In the genomic region with DNA sequence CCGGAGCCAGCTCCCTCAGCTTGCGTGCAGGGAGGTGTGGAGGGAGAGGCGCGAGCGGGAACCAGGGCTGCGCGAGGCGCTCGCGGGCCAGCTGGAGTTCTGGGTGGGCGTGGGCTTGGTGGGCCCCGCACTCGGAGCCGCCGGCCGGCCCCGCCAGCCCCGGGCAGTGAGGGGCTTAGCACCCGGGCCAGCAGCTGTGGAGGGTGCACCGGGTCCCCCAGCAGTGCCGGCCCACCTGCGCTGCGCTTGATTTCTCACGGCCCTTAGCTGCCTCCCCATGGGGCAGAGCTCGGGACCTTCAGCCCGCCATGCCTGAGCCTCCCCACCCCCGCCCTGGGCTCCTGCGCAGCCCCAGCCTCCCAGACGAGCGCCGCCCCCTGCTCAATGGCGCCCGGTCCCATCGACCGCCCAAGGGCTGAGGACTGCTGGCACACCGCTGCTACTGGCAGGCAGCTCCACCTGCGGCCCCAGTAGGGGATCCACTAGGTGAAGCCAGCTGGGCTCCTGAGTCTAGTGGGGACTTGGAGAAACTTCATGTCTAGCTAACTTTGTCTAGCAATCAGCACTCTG, we compare ENCODE assay signal across 39 cellular contexts.
"Had no signal": no experiment of that assay in that cellular context is flagged by ENCODE, and none has a peak within 500 bp of the region (broad histone marks: within the 10 kb centered on the region; RNA-seq: fewer than 3 reads in every experiment).

No MANE protein-coding gene starts in this region.

- H3K4me3 ChIP-seq: adrenal gland, ascending aorta, body of pancreas, breast epithelium, cardiac muscle cell had no signal

- H3K9me3 Mint-ChIP-seq: activated naive CD8-positive, alpha-beta T cell treated with anti-CD3 and anti-CD28 coated beads for 36 hours; activated T-cell treated with anti-CD3 and anti-CD28 coated beads, Interleukin-2, amount 50 U/mL, for 4 hours; activated T-helper 17 cell treated with anti-CD3 and anti-CD28 coated beads, Interleukin-2, amount 50 U/mL, for 72 hours; activated T-helper 2 cell treated with anti-CD3 and anti-CD28 coated beads, Interferon-gamma antibody, Interleukin-2, Interleukin-4, amounts not matched to agents 10 μg/mL and 5 μg/mL and 100 μg/mL, durations not matched to agents 14 hours and 24 hours and 36 hours; central memory CD8-positive, alpha-beta T cell had no signal

- H3K27ac ChIP-seq: adrenal gland, ascending aorta, body of pancreas, brain microvascular endothelial cell, breast epithelium, cardiac muscle cell had no signal

- H3K27ac Mint-ChIP-seq: activated naive CD4-positive, alpha-beta T cell treated with anti-CD3 and anti-CD28 coated beads for 36 hours; activated naive CD4-positive, alpha-beta T cell treated with anti-CD3 and anti-CD28 coated beads, Interleukin-2, amount 10 ng/mL, durations not matched to agents 7 days and 5 days; activated naive CD4-positive, alpha-beta T cell treated with anti-CD3 and anti-CD28 coated beads, Interleukin-2, amount 50 U/mL, for 24 hours; activated naive CD4-positive, alpha-beta T cell treated with anti-CD3 and anti-CD28 coated beads, Interleukin-2, amount 50 U/mL, for 72 hours; activated naive CD8-positive, alpha-beta T cell; activated naive CD8-positive, alpha-beta T cell treated with anti-CD3 and anti-CD28 coated beads for 36 hours; activated naive CD8-positive, alpha-beta T cell treated with anti-CD3 and anti-CD28 coated beads, Interleukin-2, amount 10 ng/mL, durations not matched to agents 7 days and 5 days; activated naive CD8-positive, alpha-beta T cell treated with anti-CD3 and anti-CD28 coated beads, Interleukin-2, amount 50 U/mL, for 24 hours; activated T-cell treated with anti-CD3 and anti-CD28 coated beads, Interleukin-2, amount 50 U/mL, for 24 hours; activated T-cell treated with anti-CD3 and anti-CD28 coated beads, Interleukin-2, amount 50 U/mL, for 72 hours; activated T-helper 1 cell treated with anti-CD3 and anti-CD28 coated beads, Interleukin-12 subunit alpha, Interleukin-12 subunit beta, Interleukin-2, Interleukin-4 antibody, amounts not matched to agents 30 ng/mL and 10 ng/mL and 1 ng/mL, durations not matched to agents 14 hours and 24 hours and 36 hours; activated T-helper 17 cell treated with anti-CD3 and anti-CD28 coated beads, Interleukin-2, amount 50 U/mL, for 72 hours; activated T-helper 2 cell treated with anti-CD3 and anti-CD28 coated beads, Interferon-gamma antibody, Interleukin-2, Interleukin-4, amounts not matched to agents 10 μg/mL and 5 μg/mL and 100 μg/mL, durations not matched to agents 14 hours and 24 hours and 36 hours; brain had no signal

- ATAC-seq: activated naive CD4-positive, alpha-beta T cell treated with anti-CD3 and anti-CD28 coated beads, Interleukin-2, amount 50 U/mL, for 72 hours; activated naive CD8-positive, alpha-beta T cell treated with anti-CD3 and anti-CD28 coated beads, Interleukin-2, amount 50 U/mL, for 24 hours; activated T-cell treated with anti-CD3 and anti-CD28 coated beads, Interleukin-2, amount 50 U/mL, for 4 hours; activated T-cell treated with anti-CD3 and anti-CD28 coated beads, Interleukin-2, amount 50 U/mL, for 72 hours; activated T-helper 17 cell treated with anti-CD3 and anti-CD28 coated beads, Interleukin-2, amount 50 U/mL, for 72 hours; body of pancreas had no signal

- H3K36me3 ChIP-seq: adrenal gland, ascending aorta, brain microvascular endothelial cell, breast epithelium, cardiac muscle cell had no signal

- DNase-seq: activated effector memory CD4-positive, alpha-beta T cell treated with anti-CD3 and anti-CD28 coated beads, Interleukin-2, amount 50 U/mL, for 16 hours; activated effector memory CD4-positive, alpha-beta T cell treated with Interleukin-2 at 50 U/mL for 16 hours; activated gamma-delta T cell; activated gamma-delta T cell treated with Interleukin-2 at 50 U/mL for 16 hours; activated naive CD4-positive, alpha-beta T cell; activated naive CD4-positive, alpha-beta T cell treated with anti-CD3 and anti-CD28 coated beads for 36 hours; activated naive CD4-positive, alpha-beta T cell treated with anti-CD3 and anti-CD28 coated beads, Interleukin-2, amount 10 ng/mL, durations not matched to agents 7 days and 5 days; activated naive CD4-positive, alpha-beta T cell treated with anti-CD3 and anti-CD28 coated beads, Interleukin-2, amount 50 U/mL, for 16 hours; activated naive CD4-positive, alpha-beta T cell treated with Interleukin-2 at 50 U/mL for 16 hours; activated naive CD8-positive, alpha-beta T cell treated with anti-CD3 and anti-CD28 coated beads for 36 hours; activated naive CD8-positive, alpha-beta T cell treated with anti-CD3 and anti-CD28 coated beads, Interleukin-2, amount 10 ng/mL, durations not matched to agents 7 days and 5 days; activated naive CD8-positive, alpha-beta T cell treated with anti-CD3 and anti-CD28 coated beads, Interleukin-2, amount 50 U/mL, for 24 hours; activated T-cell treated with anti-CD3 and anti-CD28 coated beads for 4 hours; activated T-cell treated with anti-CD3 and anti-CD28 coated beads, Interleukin-2, amount 50 U/mL, for 1 hour; activated T-cell treated with anti-CD3 and anti-CD28 coated beads, Interleukin-2, amount 50 U/mL, for 24 hours; activated T-cell treated with anti-CD3 and anti-CD28 coated beads, Interleukin-2, amount 50 U/mL, for 4 hours; activated T-cell treated with anti-CD3 and anti-CD28 coated beads, Interleukin-2, amount 50 U/mL, for 48 hours; activated T-cell treated with anti-CD3 and anti-CD28 coated beads, Interleukin-2, amount 50 U/mL, for 72 hours; adrenal gland; amniotic stem cell; amygdala; anterior cingulate cortex; aorta; body of pancreas; brain microvascular endothelial cell; caudate nucleus; central memory CD4-positive, alpha-beta T cell; cerebellar nuclear complex had no signal

- H3K27me3 Mint-ChIP-seq: activated naive CD4-positive, alpha-beta T cell treated with anti-CD3 and anti-CD28 coated beads, Interleukin-2, amount 10 ng/mL, durations not matched to agents 7 days and 5 days; activated naive CD8-positive, alpha-beta T cell treated with anti-CD3 and anti-CD28 coated beads, Interleukin-2, amount 10 ng/mL, durations not matched to agents 7 days and 5 days had no signal

- H3K9me3 ChIP-seq: adrenal gland, ascending aorta, body of pancreas had no signal

- H3K4me1 ChIP-seq: adrenal gland, ascending aorta, body of pancreas, breast epithelium had no signal

- H3K4me1 Mint-ChIP-seq: activated naive CD4-positive, alpha-beta T cell treated with anti-CD3 and anti-CD28 coated beads, Interleukin-2, amount 10 ng/mL, durations not matched to agents 7 days and 5 days; activated naive CD4-positive, alpha-beta T cell treated with anti-CD3 and anti-CD28 coated beads, Interleukin-2, amount 50 U/mL, for 24 hours; activated naive CD8-positive, alpha-beta T cell treated with anti-CD3 and anti-CD28 coated beads for 36 hours; activated naive CD8-positive, alpha-beta T cell treated with anti-CD3 and anti-CD28 coated beads, Interleukin-2, amount 10 ng/mL, durations not matched to agents 7 days and 5 days; activated naive CD8-positive, alpha-beta T cell treated with anti-CD3 and anti-CD28 coated beads, Interleukin-2, amount 50 U/mL, for 24 hours; activated T-helper 17 cell treated with anti-CD3 and anti-CD28 coated beads, Interleukin-2, amount 50 U/mL, for 72 hours; brain; central memory CD8-positive, alpha-beta T cell had no signal

- H3K27me3 ChIP-seq: adrenal gland, ascending aorta, body of pancreas, brain microvascular endothelial cell, breast epithelium, cardiac muscle cell had no signal

- H3K4me3 Mint-ChIP-seq: activated naive CD4-positive, alpha-beta T cell treated with anti-CD3 and anti-CD28 coated beads for 36 hours; activated naive CD4-positive, alpha-beta T cell treated with anti-CD3 and anti-CD28 coated beads, Interleukin-2, amount 10 ng/mL, durations not matched to agents 7 days and 5 days; activated naive CD4-positive, alpha-beta T cell treated with anti-CD3 and anti-CD28 coated beads, Interleukin-2, amount 50 U/mL, for 24 hours; activated naive CD8-positive, alpha-beta T cell; activated naive CD8-positive, alpha-beta T cell treated with anti-CD3 and anti-CD28 coated beads for 36 hours; activated naive CD8-positive, alpha-beta T cell treated with anti-CD3 and anti-CD28 coated beads, Interleukin-2, amount 10 ng/mL, durations not matched to agents 7 days and 5 days; activated naive CD8-positive, alpha-beta T cell treated with anti-CD3 and anti-CD28 coated beads, Interleukin-2, amount 50 U/mL, for 24 hours; activated T-cell treated with anti-CD3 and anti-CD28 coated beads, Interleukin-2, amount 50 U/mL, for 24 hours; activated T-cell treated with anti-CD3 and anti-CD28 coated beads, Interleukin-2, amount 50 U/mL, for 4 hours; activated T-cell treated with anti-CD3 and anti-CD28 coated beads, Interleukin-2, amount 50 U/mL, for 72 hours; activated T-helper 1 cell treated with anti-CD3 and anti-CD28 coated beads, Interleukin-12 subunit alpha, Interleukin-12 subunit beta, Interleukin-2, Interleukin-4 antibody, amounts not matched to agents 30 ng/mL and 10 ng/mL and 1 ng/mL, durations not matched to agents 14 hours and 24 hours and 36 hours; activated T-helper 17 cell treated with anti-CD3 and anti-CD28 coated beads, Interleukin-2, amount 50 U/mL, for 72 hours; brain; central memory CD8-positive, alpha-beta T cell had no signal
